Comparison of ENCODE assay signal across 2 cellular contexts in genomic region chr21:32403201-32403701, GRCh38.
A peak's percentile ranks its signal among the peaks of the same experiment; 100 is the strongest.
TF ChIP-seq lines count a peak whose summit lies in the region.

No MANE protein-coding gene starts in this region.

TF ChIP-seq in GM23338, 12 proteins besides CTCF, POLR2A, EP300 and RAD21:
- no peak for TF ChIP-seq JUNB (IDR thresholded peaks at IDR 0.05; ENCODE audit: unreplicated experiment)
- no peak for TF ChIP-seq EZH2phosphoT487 (IDR thresholded peaks at IDR 0.05; ENCODE audit: unreplicated experiment)
- no peak for TF ChIP-seq ZNF331 (CRISPR knock-in tag; IDR thresholded peaks at IDR 0.05; ENCODE audit: low read depth)
- TF ChIP-seq POLR2AphosphoS5 (IDR thresholded peaks at IDR 0.05; ENCODE audit: low read depth), result no peak
- TF ChIP-seq ETS1 (IDR thresholded peaks at IDR 0.05), result no peak
- no peak for TF ChIP-seq NANOG (IDR thresholded peaks at IDR 0.05; ENCODE audit: borderline replicate concordance)
- no peak for TF ChIP-seq ZNF114 (CRISPR knock-in tag; IDR thresholded peaks at IDR 0.05)
- no peak for TF ChIP-seq ZNF462 (CRISPR knock-in tag; IDR thresholded peaks at IDR 0.05)
- no peak for TF ChIP-seq EZH2 (IDR thresholded peaks at IDR 0.05; ENCODE audit: low read depth, unreplicated experiment)
- TF ChIP-seq STAT1 (IDR thresholded peaks at IDR 0.05; ENCODE audit: unreplicated experiment), result no peak
- TF ChIP-seq CREB1 (CRISPR knock-in tag; IDR thresholded peaks at IDR 0.05; ENCODE audit: low read depth), result no peak
- TF ChIP-seq REST (IDR thresholded peaks at IDR 0.05; ENCODE audit: unreplicated experiment), result no peak

TF ChIP-seq in H1, 55 proteins besides CTCF, POLR2A, EP300 and RAD21:
- TF ChIP-seq CBX5 (IDR thresholded peaks at IDR 0.05; ENCODE audit: low read depth, low read length) (no peak), TEAD4 (IDR thresholded peaks at IDR 0.05; ENCODE audit: low read depth, low read length) (peak; percentile 59; the same call in 1 of the 2 replicates)
TF ChIP-seq in H1: peak in this region for 1.
